Comparison of ENCODE assay signal across 1 cellular context in the genomic region with DNA sequence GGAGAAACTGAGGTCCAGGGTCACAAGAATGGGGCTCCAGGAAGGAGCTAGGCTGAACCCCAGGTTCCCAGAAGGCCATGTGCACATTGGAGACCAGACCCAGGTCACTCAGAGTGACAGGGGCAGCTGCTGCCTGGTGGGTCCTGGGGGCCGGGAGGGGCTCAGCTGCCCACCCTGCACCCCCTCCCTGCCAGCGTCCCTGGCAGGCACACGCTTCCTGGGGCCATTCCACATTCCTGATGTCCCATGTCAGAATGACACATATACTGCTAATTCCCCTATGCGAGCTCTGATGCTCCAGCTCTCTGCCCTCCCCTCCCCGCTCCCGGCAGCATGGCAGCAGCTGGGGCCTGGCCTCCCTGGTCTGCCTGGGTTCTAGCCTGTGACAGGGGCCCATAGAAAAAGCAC.
TF ChIP-seq lines count a peak whose summit lies in the region.

No MANE protein-coding gene starts in this region.

TF ChIP-seq in HepG2, 621 proteins besides CTCF, POLR2A, EP300 and RAD21 (continued from another document and continues in another):
- TF ChIP-seq BORCS8-MEF2B (CRISPR knock-in tag; IDR thresholded peaks at IDR 0.05) (no peak; the same call in 1 of the 2 replicates), SALL2 (CRISPR knock-in tag; IDR thresholded peaks at IDR 0.05) (no peak), ZFP1 (CRISPR knock-in tag; IDR thresholded peaks at IDR 0.05) (no peak), ZNF768 (CRISPR knock-in tag; IDR thresholded peaks at IDR 0.05) (no peak), CREM (IDR thresholded peaks at IDR 0.05) (no peak), CREM (CRISPR knock-in tag; IDR thresholded peaks at IDR 0.05) (no peak), NFE2L2 (IDR thresholded peaks at IDR 0.05; ENCODE audit: low read length) (no peak), RORA (CRISPR knock-in tag; IDR thresholded peaks at IDR 0.05) (no peak), REL (CRISPR knock-in tag; conservative IDR thresholded peaks at IDR 0.05) (no peak), ZFP82 (CRISPR knock-in tag; IDR thresholded peaks at IDR 0.05; ENCODE audit: borderline replicate concordance) (no peak), ADNP (CRISPR knock-in tag; IDR thresholded peaks at IDR 0.05) (no peak), ZFP90 (CRISPR knock-in tag; IDR thresholded peaks at IDR 0.05; ENCODE audit: borderline replicate concordance) (0 out of 2 replicates have a peak, but pooled peaks have one; percentile 45), ZEB1 (IDR thresholded peaks at IDR 0.05; ENCODE audit: insufficient replicate concordance, low read depth) (no peak), MLLT10 (CRISPR knock-in tag; IDR thresholded peaks at IDR 0.05) (no peak), ARNTL (CRISPR knock-in tag; IDR thresholded peaks at IDR 0.05) (no peak), GPN1 (CRISPR knock-in tag; IDR thresholded peaks at IDR 0.05; ENCODE audit: borderline replicate concordance) (no peak), FOXK2 (IDR thresholded peaks at IDR 0.05) (no peak), GATAD1 (CRISPR knock-in tag; IDR thresholded peaks at IDR 0.05) (no peak), NFE2L1 (CRISPR knock-in tag; IDR thresholded peaks at IDR 0.05; ENCODE audit: borderline replicate concordance) (no peak), IRX3 (CRISPR knock-in tag; IDR thresholded peaks at IDR 0.05; ENCODE audit: borderline replicate concordance, low read depth) (no peak), POLR2AphosphoS5 (IDR thresholded peaks at IDR 0.05; ENCODE audit: low read depth, low read length) (peak; percentile 60; the same call in 1 of the 2 replicates), REPIN1 (CRISPR knock-in tag; IDR thresholded peaks at IDR 0.05; ENCODE audit: borderline replicate concordance, low read depth) (peak; percentile 67), TEAD3 (CRISPR knock-in tag; optimal IDR thresholded peaks at IDR 0.05; ENCODE audit: borderline replicate concordance) (no peak), ZNF354B (CRISPR knock-in tag; IDR thresholded peaks at IDR 0.05) (no peak), TBL1XR1 (IDR thresholded peaks at IDR 0.05; ENCODE audit: borderline replicate concordance, low read length, partially characterized antibody) (no peak), FOXO1 (CRISPR knock-in tag; IDR thresholded peaks at IDR 0.05) (no peak), ZBTB21 (CRISPR knock-in tag; IDR thresholded peaks at IDR 0.05) (no peak), ZNF709 (CRISPR knock-in tag; IDR thresholded peaks at IDR 0.05) (no peak), ZNF75D (CRISPR knock-in tag; IDR thresholded peaks at IDR 0.05; ENCODE audit: borderline replicate concordance) (no peak)
- TF ChIP-seq, protein P1, sequence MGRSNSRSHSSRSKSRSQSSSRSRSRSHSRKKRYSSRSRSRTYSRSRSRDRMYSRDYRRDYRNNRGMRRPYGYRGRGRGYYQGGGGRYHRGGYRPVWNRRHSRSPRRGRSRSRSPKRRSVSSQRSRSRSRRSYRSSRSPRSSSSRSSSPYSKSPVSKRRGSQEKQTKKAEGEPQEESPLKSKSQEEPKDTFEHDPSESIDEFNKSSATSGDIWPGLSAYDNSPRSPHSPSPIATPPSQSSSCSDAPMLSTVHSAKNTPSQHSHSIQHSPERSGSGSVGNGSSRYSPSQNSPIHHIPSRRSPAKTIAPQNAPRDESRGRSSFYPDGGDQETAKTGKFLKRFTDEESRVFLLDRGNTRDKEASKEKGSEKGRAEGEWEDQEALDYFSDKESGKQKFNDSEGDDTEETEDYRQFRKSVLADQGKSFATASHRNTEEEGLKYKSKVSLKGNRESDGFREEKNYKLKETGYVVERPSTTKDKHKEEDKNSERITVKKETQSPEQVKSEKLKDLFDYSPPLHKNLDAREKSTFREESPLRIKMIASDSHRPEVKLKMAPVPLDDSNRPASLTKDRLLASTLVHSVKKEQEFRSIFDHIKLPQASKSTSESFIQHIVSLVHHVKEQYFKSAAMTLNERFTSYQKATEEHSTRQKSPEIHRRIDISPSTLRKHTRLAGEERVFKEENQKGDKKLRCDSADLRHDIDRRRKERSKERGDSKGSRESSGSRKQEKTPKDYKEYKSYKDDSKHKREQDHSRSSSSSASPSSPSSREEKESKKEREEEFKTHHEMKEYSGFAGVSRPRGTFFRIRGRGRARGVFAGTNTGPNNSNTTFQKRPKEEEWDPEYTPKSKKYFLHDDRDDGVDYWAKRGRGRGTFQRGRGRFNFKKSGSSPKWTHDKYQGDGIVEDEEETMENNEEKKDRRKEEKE (IDR thresholded peaks at IDR 0.05) = no peak
- TF ChIP-seq, protein P2, sequence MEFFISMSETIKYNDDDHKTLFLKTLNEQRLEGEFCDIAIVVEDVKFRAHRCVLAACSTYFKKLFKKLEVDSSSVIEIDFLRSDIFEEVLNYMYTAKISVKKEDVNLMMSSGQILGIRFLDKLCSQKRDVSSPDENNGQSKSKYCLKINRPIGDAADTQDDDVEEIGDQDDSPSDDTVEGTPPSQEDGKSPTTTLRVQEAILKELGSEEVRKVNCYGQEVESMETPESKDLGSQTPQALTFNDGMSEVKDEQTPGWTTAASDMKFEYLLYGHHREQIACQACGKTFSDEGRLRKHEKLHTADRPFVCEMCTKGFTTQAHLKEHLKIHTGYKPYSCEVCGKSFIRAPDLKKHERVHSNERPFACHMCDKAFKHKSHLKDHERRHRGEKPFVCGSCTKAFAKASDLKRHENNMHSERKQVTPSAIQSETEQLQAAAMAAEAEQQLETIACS (CRISPR knock-in tag; IDR thresholded peaks at IDR 0.05) = 0 out of 2 replicates have a peak, but pooled peaks have one; percentile 25
- TF ChIP-seq, protein P3, sequence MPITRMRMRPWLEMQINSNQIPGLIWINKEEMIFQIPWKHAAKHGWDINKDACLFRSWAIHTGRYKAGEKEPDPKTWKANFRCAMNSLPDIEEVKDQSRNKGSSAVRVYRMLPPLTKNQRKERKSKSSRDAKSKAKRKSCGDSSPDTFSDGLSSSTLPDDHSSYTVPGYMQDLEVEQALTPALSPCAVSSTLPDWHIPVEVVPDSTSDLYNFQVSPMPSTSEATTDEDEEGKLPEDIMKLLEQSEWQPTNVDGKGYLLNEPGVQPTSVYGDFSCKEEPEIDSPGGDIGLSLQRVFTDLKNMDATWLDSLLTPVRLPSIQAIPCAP (CRISPR knock-in tag; IDR thresholded peaks at IDR 0.05; ENCODE audit: low read depth) = no peak
- TF ChIP-seq, protein P4, sequence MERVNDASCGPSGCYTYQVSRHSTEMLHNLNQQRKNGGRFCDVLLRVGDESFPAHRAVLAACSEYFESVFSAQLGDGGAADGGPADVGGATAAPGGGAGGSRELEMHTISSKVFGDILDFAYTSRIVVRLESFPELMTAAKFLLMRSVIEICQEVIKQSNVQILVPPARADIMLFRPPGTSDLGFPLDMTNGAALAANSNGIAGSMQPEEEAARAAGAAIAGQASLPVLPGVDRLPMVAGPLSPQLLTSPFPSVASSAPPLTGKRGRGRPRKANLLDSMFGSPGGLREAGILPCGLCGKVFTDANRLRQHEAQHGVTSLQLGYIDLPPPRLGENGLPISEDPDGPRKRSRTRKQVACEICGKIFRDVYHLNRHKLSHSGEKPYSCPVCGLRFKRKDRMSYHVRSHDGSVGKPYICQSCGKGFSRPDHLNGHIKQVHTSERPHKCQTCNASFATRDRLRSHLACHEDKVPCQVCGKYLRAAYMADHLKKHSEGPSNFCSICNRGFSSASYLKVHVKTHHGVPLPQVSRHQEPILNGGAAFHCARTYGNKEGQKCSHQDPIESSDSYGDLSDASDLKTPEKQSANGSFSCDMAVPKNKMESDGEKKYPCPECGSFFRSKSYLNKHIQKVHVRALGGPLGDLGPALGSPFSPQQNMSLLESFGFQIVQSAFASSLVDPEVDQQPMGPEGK (CRISPR knock-in tag; IDR thresholded peaks at IDR 0.05) = peak; percentile 36; the same call in 1 of the 2 replicates
- TF ChIP-seq, protein P5, sequence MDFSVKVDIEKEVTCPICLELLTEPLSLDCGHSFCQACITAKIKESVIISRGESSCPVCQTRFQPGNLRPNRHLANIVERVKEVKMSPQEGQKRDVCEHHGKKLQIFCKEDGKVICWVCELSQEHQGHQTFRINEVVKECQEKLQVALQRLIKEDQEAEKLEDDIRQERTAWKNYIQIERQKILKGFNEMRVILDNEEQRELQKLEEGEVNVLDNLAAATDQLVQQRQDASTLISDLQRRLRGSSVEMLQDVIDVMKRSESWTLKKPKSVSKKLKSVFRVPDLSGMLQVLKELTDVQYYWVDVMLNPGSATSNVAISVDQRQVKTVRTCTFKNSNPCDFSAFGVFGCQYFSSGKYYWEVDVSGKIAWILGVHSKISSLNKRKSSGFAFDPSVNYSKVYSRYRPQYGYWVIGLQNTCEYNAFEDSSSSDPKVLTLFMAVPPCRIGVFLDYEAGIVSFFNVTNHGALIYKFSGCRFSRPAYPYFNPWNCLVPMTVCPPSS (IDR thresholded peaks at IDR 0.05) = no peak
- TF ChIP-seq, protein P6, sequence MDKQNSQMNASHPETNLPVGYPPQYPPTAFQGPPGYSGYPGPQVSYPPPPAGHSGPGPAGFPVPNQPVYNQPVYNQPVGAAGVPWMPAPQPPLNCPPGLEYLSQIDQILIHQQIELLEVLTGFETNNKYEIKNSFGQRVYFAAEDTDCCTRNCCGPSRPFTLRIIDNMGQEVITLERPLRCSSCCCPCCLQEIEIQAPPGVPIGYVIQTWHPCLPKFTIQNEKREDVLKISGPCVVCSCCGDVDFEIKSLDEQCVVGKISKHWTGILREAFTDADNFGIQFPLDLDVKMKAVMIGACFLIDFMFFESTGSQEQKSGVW (CRISPR knock-in tag; IDR thresholded peaks at IDR 0.05; ENCODE audit: borderline replicate concordance) = no peak
- TF ChIP-seq, protein P7, sequence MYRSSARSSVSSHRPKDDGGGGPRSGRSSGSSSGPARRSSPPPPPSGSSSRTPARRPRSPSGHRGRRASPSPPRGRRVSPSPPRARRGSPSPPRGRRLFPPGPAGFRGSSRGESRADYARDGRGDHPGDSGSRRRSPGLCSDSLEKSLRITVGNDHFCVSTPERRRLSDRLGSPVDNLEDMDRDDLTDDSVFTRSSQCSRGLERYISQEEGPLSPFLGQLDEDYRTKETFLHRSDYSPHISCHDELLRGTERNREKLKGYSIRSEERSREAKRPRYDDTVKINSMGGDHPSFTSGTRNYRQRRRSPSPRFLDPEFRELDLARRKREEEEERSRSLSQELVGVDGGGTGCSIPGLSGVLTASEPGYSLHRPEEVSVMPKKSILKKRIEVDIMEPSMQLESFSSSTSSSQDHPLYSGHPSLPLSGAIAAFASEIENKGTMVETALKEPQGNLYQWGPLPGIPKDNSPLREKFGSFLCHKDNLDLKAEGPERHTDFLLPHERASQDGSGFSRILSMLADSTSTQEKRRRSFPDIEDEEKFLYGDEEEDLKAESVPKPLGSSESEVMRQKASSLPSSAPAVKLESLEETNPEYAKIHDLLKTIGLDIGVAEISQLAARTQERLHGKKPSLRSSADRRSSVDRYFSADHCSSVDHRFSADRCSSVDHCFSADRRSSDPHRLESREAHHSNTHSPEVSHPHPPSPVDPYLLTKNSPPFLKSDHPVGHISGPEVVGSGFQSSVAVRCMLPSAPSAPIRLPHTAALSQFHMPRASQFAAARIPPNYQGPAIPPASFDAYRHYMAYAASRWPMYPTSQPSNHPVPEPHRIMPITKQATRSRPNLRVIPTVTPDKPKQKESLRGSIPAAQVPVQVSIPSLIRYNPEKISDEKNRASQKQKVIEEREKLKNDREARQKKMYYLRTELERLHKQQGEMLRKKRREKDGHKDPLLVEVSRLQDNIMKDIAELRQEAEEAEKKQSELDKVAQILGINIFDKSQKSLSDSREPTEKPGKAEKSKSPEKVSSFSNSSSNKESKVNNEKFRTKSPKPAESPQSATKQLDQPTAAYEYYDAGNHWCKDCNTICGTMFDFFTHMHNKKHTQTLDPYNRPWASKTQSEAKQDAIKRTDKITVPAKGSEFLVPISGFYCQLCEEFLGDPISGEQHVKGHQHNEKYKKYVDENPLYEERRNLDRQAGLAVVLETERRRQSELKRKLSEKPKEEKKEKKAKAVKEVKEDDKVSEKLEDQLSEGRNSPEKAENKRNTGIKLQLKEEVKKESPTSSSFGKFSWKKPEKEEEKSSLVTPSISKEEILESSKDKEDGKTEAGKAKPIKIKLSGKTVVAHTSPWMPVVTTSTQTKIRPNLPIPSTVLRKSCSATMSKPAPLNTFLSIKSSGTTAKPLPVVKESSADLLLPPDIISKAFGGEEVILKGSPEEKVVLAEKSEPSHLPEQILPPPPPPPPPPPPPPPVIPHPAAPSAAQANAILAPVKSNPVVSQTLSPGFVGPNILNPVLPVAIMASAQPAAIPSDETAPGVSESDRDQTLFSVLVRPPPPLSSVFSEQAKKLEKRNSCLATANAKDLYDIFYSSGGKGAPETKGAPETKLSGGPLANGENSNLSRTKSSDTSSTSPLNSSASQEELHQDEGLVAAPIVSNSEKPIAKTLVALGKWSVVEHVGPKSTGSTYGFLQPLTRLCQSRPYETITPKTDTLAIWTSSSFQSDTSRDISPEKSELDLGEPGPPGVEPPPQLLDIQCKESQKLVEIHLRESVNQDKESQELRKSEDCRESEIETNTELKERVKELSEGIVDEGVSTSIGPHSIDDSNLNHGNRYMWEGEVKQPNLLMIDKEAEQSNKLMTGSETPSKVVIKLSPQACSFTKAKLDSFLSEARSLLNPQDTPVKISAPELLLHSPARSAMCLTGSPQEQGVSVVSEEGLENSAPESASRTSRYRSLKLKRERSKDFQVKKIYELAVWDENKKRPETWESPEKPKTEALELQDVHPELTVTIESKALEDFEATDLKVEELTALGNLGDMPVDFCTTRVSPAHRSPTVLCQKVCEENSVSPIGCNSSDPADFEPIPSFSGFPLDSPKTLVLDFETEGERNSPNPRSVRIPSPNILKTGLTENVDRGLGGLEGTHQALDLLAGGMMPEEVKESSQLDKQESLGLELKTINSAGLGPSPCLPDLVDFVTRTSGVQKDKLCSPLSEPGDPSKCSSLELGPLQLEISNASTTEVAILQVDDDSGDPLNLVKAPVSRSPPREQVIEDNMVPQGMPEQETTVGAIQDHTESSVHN (CRISPR knock-in tag; IDR thresholded peaks at IDR 0.05) = no peak
- TF ChIP-seq, protein P8, sequence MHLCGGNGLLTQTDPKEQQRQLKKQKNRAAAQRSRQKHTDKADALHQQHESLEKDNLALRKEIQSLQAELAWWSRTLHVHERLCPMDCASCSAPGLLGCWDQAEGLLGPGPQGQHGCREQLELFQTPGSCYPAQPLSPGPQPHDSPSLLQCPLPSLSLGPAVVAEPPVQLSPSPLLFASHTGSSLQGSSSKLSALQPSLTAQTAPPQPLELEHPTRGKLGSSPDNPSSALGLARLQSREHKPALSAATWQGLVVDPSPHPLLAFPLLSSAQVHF (CRISPR knock-in tag; IDR thresholded peaks at IDR 0.05) = no peak
